Comparison of ENCODE assay signal across 14 cellular contexts in the genomic region with DNA sequence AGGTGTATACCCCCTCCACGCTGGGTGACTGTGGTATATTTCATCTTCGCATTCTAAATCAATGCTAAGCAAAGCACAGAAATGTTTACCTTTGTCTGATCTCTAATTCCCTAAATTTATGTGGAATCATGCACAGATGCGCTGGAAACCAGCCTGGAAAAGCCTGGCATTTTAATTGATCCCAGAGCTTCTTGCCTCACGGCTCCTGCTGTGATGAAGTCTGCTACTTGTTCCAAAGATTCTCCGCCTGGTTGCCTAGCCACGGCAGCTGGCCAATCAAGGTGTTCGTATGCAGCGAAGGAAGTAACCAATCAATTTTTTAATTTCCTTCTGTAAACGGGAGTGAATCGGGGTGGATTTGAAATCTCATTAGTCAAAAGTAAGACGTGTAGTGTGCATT.
A peak's percentile ranks its signal among the peaks of the same experiment; 100 is the strongest.
DNase-seq lines count a peak whose midpoint lies in the region; ATAC-seq and TF ChIP-seq lines count a peak whose summit lies in the region.
"Had no signal": no experiment of that assay in that cellular context is flagged by ENCODE, and none has a peak within 500 bp of the region (broad histone marks: within the 10 kb centered on the region; RNA-seq: fewer than 3 reads in every experiment).

No MANE protein-coding gene starts in this region.

- DNase-seq in G401 (ENCODE audit: low spot score) (peak; percentile 27), NCI-H446 treated with DMSO at 0.1 percent for 48 hours (lab: John Stamatoyannopoulos, UW) (peak; percentile 99), putamen (ENCODE audit: low spot score) (peak; percentile 2), HK-2 (ENCODE audit: unreplicated experiment) (no peak), upper lobe of left lung (no peak)
- DNase-seq: effector CD8-positive, alpha-beta T cell; EL; MM.1S; occipital lobe; thyroid gland had no signal

- no peaks in the 10 kb centered on the region for H3K9me3 ChIP-seq in upper lobe of left lung
- H3K9me3 ChIP-seq: thyroid gland had no signal

- ATAC-seq in esophagus mucosa (peak; percentile 22), HG02970 (IDR thresholded peaks at IDR 0.05; ENCODE audit: low FRiP score, unreplicated experiment) (no peak), HG02884 (IDR thresholded peaks at IDR 0.05; ENCODE audit: unreplicated experiment) (no peak), upper lobe of left lung (ENCODE audit: low FRiP score in 2 of 2) (no peak)
- ATAC-seq: Panc1 had no signal

- WGBS in upper lobe of left lung, 2 donors: 75 to 76% methylated on average over 11 of the region's 11 CpGs

- TF ChIP-seq POLR2A in upper lobe of left lung (IDR thresholded peaks at IDR 0.05): no peak

- TF ChIP-seq CTCF in upper lobe of left lung (IDR thresholded peaks at IDR 0.05): no peak

- TF ChIP-seq EP300 in upper lobe of left lung (IDR thresholded peaks at IDR 0.05): no peak

- H3K4me1 ChIP-seq in upper lobe of left lung: no peaks in the 10 kb centered on the region
- H3K4me1 ChIP-seq: thyroid gland had no signal

- H3K27me3 ChIP-seq in upper lobe of left lung: no peaks in the 10 kb centered on the region
- H3K27me3 ChIP-seq: thyroid gland had no signal

- no peak overlapping the region for H3K27ac ChIP-seq in upper lobe of left lung
- H3K27ac ChIP-seq: thyroid gland had no signal

- in situ Hi-C loops in G401 (cut with HindIII; ENCODE audit: low sequenced_read_pairs): no loop called here

- no peaks in the 10 kb centered on the region for H3K36me3 ChIP-seq in upper lobe of left lung
- H3K36me3 ChIP-seq: thyroid gland had no signal

- no peak overlapping the region for H3K4me3 ChIP-seq in upper lobe of left lung
- H3K4me3 ChIP-seq: thyroid gland had no signal

Comparison
In these comparisons a context has a peak if more than half of its experiments do, and no peak if none do; other contexts are left out.
1. DNase-seq: peak in G401 (single experiment), NCI-H446 treated with DMSO at 0.1 percent for 48 hours (single experiment) and putamen (single experiment); none in HK-2 (single experiment) and upper lobe of left lung (0 of 2).